1 cellular context compared by ENCODE assay signal in genomic region chr18:3048820-3049349, GRCh38.
A peak's percentile ranks its signal among the peaks of the same experiment; 100 is the strongest.
TF ChIP-seq lines count a peak whose summit lies in the region.

No MANE protein-coding gene starts in this region.

TF ChIP-seq in K562, 482 proteins besides CTCF, POLR2A, EP300 and RAD21 (continued from another document):
- no peak for TF ChIP-seq ZNF197 (CRISPR knock-in tag; IDR thresholded peaks at IDR 0.05; ENCODE audit: low read depth)
- TF ChIP-seq SMARCA5 (IDR thresholded peaks at IDR 0.05) = peak; percentile 57; the same call in 1 of the 2 replicates
- TF ChIP-seq CEBPB (tag; IDR thresholded peaks at IDR 0.05) = peak; percentile 63; the same call in 1 of the 2 replicates
- TF ChIP-seq ZNF121 (CRISPR knock-in tag; conservative IDR thresholded peaks at IDR 0.05) = peak; percentile 47; the same call in 1 of the 2 replicates
- TF ChIP-seq ATF3 (IDR thresholded peaks at IDR 0.05) = peak; percentile 65
- TF ChIP-seq ATF3 (CRISPR knock-in tag; conservative IDR thresholded peaks at IDR 0.05) = no peak
